1 cellular context compared by ENCODE assay signal in genomic region chr16:73124665-73125064, GRCh38.
TF ChIP-seq lines count a peak whose summit lies in the region.

No MANE protein-coding gene starts in this region.

TF ChIP-seq in HepG2, 621 proteins besides CTCF, POLR2A, EP300 and RAD21 (continued from another document):
- TF ChIP-seq, protein P1, sequence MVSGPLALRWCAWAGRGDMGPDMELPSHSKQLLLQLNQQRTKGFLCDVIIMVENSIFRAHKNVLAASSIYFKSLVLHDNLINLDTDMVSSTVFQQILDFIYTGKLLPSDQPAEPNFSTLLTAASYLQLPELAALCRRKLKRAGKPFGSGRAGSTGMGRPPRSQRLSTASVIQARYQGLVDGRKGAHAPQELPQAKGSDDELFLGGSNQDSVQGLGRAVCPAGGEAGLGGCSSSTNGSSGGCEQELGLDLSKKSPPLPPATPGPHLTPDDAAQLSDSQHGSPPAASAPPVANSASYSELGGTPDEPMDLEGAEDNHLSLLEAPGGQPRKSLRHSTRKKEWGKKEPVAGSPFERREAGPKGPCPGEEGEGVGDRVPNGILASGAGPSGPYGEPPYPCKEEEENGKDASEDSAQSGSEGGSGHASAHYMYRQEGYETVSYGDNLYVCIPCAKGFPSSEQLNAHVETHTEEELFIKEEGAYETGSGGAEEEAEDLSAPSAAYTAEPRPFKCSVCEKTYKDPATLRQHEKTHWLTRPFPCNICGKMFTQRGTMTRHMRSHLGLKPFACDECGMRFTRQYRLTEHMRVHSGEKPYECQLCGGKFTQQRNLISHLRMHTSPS (CRISPR knock-in tag; IDR thresholded peaks at IDR 0.05; ENCODE audit: low read depth) = no peak
- TF ChIP-seq NAIF1 (CRISPR knock-in tag; IDR thresholded peaks at IDR 0.05; ENCODE audit: borderline replicate concordance) (no peak), BRCA1 (CRISPR knock-in tag; IDR thresholded peaks at IDR 0.05) (no peak), ZNF839 (CRISPR knock-in tag; IDR thresholded peaks at IDR 0.05; ENCODE audit: borderline replicate concordance) (no peak), TAF1 (CRISPR knock-in tag; IDR thresholded peaks at IDR 0.05) (no peak), ZBTB37 (CRISPR knock-in tag; IDR thresholded peaks at IDR 0.05) (no peak), NRL (CRISPR knock-in tag; IDR thresholded peaks at IDR 0.05; ENCODE audit: borderline replicate concordance) (no peak), ZNF572 (CRISPR knock-in tag; IDR thresholded peaks at IDR 0.05) (no peak), HNRNPUL1 (IDR thresholded peaks at IDR 0.05; ENCODE audit: low read depth, low read length) (no peak), ZNF501 (CRISPR knock-in tag; IDR thresholded peaks at IDR 0.05) (no peak), ZNF775 (CRISPR knock-in tag; IDR thresholded peaks at IDR 0.05; ENCODE audit: borderline replicate concordance) (no peak), ETS1 (CRISPR knock-in tag; IDR thresholded peaks at IDR 0.05) (no peak), KLF6 (CRISPR knock-in tag; IDR thresholded peaks at IDR 0.05) (no peak)
- TF ChIP-seq, protein P2, sequence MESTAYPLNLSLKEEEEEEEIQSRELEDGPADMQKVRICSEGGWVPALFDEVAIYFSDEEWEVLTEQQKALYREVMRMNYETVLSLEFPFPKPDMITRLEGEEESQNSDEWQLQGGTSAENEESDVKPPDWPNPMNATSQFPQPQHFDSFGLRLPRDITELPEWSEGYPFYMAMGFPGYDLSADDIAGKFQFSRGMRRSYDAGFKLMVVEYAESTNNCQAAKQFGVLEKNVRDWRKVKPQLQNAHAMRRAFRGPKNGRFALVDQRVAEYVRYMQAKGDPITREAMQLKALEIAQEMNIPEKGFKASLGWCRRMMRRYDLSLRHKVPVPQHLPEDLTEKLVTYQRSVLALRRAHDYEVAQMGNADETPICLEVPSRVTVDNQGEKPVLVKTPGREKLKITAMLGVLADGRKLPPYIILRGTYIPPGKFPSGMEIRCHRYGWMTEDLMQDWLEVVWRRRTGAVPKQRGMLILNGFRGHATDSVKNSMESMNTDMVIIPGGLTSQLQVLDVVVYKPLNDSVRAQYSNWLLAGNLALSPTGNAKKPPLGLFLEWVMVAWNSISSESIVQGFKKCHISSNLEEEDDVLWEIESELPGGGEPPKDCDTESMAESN (CRISPR knock-in tag; conservative IDR thresholded peaks at IDR 0.05) = no peak
TF ChIP-seq in HepG2: peak in this region for 0.
